8 cellular contexts compared by ENCODE assay signal in the genomic region with DNA sequence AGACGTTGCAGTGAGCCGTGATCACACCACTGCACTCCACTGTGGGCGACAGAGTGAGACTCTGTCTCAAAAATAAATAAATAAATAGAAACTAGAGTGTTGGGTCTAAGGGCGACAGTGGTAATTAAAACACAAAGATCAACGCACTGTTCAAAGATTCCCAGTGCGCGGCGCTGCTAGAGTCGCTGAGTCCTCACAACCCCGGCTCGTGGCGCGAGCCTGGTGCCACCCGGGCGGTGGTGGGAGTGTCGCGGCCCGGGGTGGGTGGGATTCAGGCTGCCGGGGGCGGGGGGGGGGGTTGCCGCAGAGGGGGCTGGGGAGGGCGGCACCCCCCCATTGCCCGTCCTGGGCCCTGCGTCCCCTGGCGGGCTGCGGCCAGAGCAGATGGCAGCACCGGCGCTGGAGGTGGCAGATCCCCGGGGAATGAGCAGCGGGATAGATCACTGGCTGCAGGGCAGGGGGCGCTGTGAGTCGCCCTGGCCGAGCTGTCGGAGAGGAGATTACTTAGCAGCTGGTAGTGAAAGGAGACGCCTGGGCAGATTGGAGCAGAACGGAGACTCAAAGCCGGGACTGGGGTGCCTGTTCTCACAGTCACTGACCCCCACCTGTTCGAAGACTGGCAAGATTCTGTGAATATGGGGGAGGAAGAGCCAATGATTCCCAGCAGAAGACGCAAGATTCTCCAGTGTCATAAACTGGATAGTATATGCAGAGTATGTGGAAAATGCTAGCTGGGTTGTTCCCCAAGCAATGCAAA. TPM values are rescaled to one million over a fixed set of nuclear protein-coding genes. Genes with fewer than 3 reads are reported as not detected.
DNase-seq lines count a peak whose midpoint lies in the region; ATAC-seq and TF ChIP-seq lines count a peak whose summit lies in the region.
"Had no signal": no experiment of that assay in that cellular context is flagged by ENCODE, and none has a peak within 500 bp of the region (broad histone marks: within the 10 kb centered on the region; RNA-seq: fewer than 3 reads in every experiment).

No MANE protein-coding gene starts in this region.

- TF ChIP-seq CTCF in GM13977 (IDR thresholded peaks at IDR 0.05; ENCODE audit: extremely low read depth, insufficient read depth, missing control alignments) (peak; percentile 88), Panc1 (IDR thresholded peaks at IDR 0.05) (peak; percentile 93), ovary (IDR thresholded peaks at IDR 0.05) (peak in 2 of 3 donors; percentile 29 to 30)

- CTCF ChIA-PET in Panc1 (lab: Charles Lee): interaction anchor here (0.5 to 1.2 kb wide), 6 partner anchors 30 to 660 kb away, joined by 3 to 9 read pairs (median 5); a partner anchor contains a TSS

- H3K4me1 Mint-ChIP-seq in activated naive CD8-positive, alpha-beta T cell treated with anti-CD3 and anti-CD28 coated beads for 36 hours: peaks cover 8% of the 10 kb centered on the region

- ATAC-seq in Panc1 (peak; percentile 93), Right ventricle myocardium superior (ENCODE audit: poor library complexity) (peak; percentile 86)

- peaks cover 70% of the 10 kb centered on the region for H3K27me3 Mint-ChIP-seq in activated naive CD8-positive, alpha-beta T cell treated with anti-CD3 and anti-CD28 coated beads for 36 hours

- intact Hi-C loops in Panc1 (cut with micrococcal nuclease; ENCODE audit: unreplicated experiment): loop anchor here (10.0 kb wide), 1 partner anchor 52 kb away; a partner anchor contains a TSS
- intact Hi-C loops in Right ventricle myocardium superior (cut with DNase I): loop anchor here (5.0 kb wide), 1 partner anchor 80 kb away; no protein-coding TSS in a partner anchor
- intact Hi-C loops in ovary (cut with DNase I): loop anchor here in 2 of 4 donors (2.0 to 5.0 kb wide), 2 partner anchors 56 to 60 kb away; no protein-coding TSS in a partner anchor

- WGBS in ovary, 3 donors: 9 to 19% (median 13%) methylated on average over 28 to 39 of the region's 39 CpGs

- DNase-seq in GM13977 (ENCODE audit: low spot score) (peak; percentile 65), Panc1 (ENCODE audit: low read depth, low spot score) (peak; percentile 47), Right ventricle myocardium superior (peak; percentile 85), ovary (peak; percentile 66 to 76 (median 71)), ureter (ENCODE audit: low spot score) (peak; percentile 76), mesenteric fat pad (ENCODE audit: low spot score) (no peak)
- DNase-seq in activated naive CD8-positive, alpha-beta T cell treated with anti-CD3 and anti-CD28 coated beads for 36 hours: peak; percentile 56

- H3K4me3 Mint-ChIP-seq in activated naive CD8-positive, alpha-beta T cell treated with anti-CD3 and anti-CD28 coated beads for 36 hours: peak overlapping the region; percentile 40

- peaks cover 20% of the 10 kb centered on the region for H3K4me1 ChIP-seq in Panc1 (ENCODE audit: control insufficient read depth, insufficient read depth, low read length)
- H3K4me1 ChIP-seq in ovary (ENCODE audit: insufficient read depth): peaks cover 7% of the 10 kb centered on the region

- no peak for TF ChIP-seq POLR2A in ovary (IDR thresholded peaks at IDR 0.05)

- H3K27me3 ChIP-seq in Panc1 (ENCODE audit: control insufficient read depth, insufficient read depth, low read length): no peaks in the 10 kb centered on the region
- H3K27me3 ChIP-seq in ovary: no peaks in the 10 kb centered on the region

- H3K4me3 ChIP-seq in Panc1 (ENCODE audit: low read depth in 2 of 2, low read length in 2 of 2): peak overlapping the region; percentile 41 to 55
- H3K4me3 ChIP-seq in ovary: peak overlapping the region; percentile 32

- H3K27ac ChIP-seq in Panc1 (ENCODE audit: low read length) (peak overlapping the region; percentile 54), ovary (peak overlapping the region in 1 of 2 donors; percentile 10)
- H3K27ac ChIP-seq: epithelial cell of prostate had no signal

- H3K36me3 ChIP-seq in Panc1 (ENCODE audit: control insufficient read depth, insufficient read depth, low read length) (no peaks in the 10 kb centered on the region), ovary (no peaks in the 10 kb centered on the region)

- BruUV-seq in Panc1 (replicated peaks; lab: Mats Ljungman, UMichigan): no TSS peak

- TF ChIP-seq EP300 in ovary (IDR thresholded peaks at IDR 0.05): no peak

- in situ Hi-C loops in GM13977 (cut with MboI; ENCODE audit: low pct_unique_long_range_greater_than_20kb, low sequenced_read_pairs, unreplicated experiment) (no loop called here), Panc1 (cut with HindIII; ENCODE audit: low pct_unique_long_range_greater_than_20kb, low sequenced_read_pairs) (no loop called here)

- H3K27ac Mint-ChIP-seq in activated naive CD8-positive, alpha-beta T cell treated with anti-CD3 and anti-CD28 coated beads for 36 hours: no peak overlapping the region

- H3K36me3 Mint-ChIP-seq in activated naive CD8-positive, alpha-beta T cell treated with anti-CD3 and anti-CD28 coated beads for 36 hours: no peaks in the 10 kb centered on the region

- H3K9me3 ChIP-seq in Panc1 (ENCODE audit: control insufficient read depth, insufficient read depth, low read depth, low read length) (no peaks in the 10 kb centered on the region), ovary (no peaks in the 10 kb centered on the region)

- POLR2A ChIA-PET in Panc1 (lab: Charles Lee): no interaction called here

- no peaks in the 10 kb centered on the region for H3K9me3 Mint-ChIP-seq in activated naive CD8-positive, alpha-beta T cell treated with anti-CD3 and anti-CD28 coated beads for 36 hours

RNA-seq across cellular contexts. Expression of a gene that starts 30.2 kb away (rescaled TPM):
- not detected for total RNA-seq in Panc1 (2021; ENCODE audit: unreplicated experiment)
- not detected for polyA plus RNA-seq in Panc1 (2012; ENCODE audit: insufficient read length)
- not detected for total RNA-seq in activated naive CD8-positive, alpha-beta T cell treated with anti-CD3 and anti-CD28 coated beads for 36 hours
- 0.35 TPM for total RNA-seq in Right ventricle myocardium superior
- under 1 TPM in 3 of 7 donors, not detected in 4; 0.50 to 0.95 (median 0.64) TPM for total RNA-seq in ovary
- polyA plus RNA-seq in ovary: 1 to 10 TPM in 1 of 2 donors, under 1 TPM in 1; 0.10 to 1.2 TPM
- 2.0 TPM for total RNA-seq in ureter
- total RNA-seq in mesenteric fat pad: 17.5 TPM

RNA-seq across cellular contexts. Expression of a gene that starts 54.9 kb away (rescaled TPM):
- 15.6 TPM for total RNA-seq in Panc1 (2021; ENCODE audit: unreplicated experiment)
- polyA plus RNA-seq in Panc1 (2012; ENCODE audit: insufficient read length): 9.4 TPM
- total RNA-seq in activated naive CD8-positive, alpha-beta T cell treated with anti-CD3 and anti-CD28 coated beads for 36 hours: 1 to 10 TPM; 3.4 TPM
- total RNA-seq in Right ventricle myocardium superior: 0.75 TPM
- total RNA-seq in ovary: 1 to 10 TPM in 4 of 7 donors, under 1 TPM in 2, not detected in 1; 0.43 to 1.9 (median 1.4) TPM
- polyA plus RNA-seq in ovary: under 1 TPM; 0.70 to 0.98 TPM
- 1.5 TPM for total RNA-seq in ureter
- 0.58 TPM for total RNA-seq in mesenteric fat pad

RNA-seq across cellular contexts. Expression of a gene that starts 55.2 kb away (rescaled TPM):
- total RNA-seq in Panc1 (2021; ENCODE audit: unreplicated experiment): 98.4 TPM
- polyA plus RNA-seq in Panc1 (2012; ENCODE audit: insufficient read length): 45.3 TPM
- 100 to 1,000 TPM; 141 TPM for total RNA-seq in activated naive CD8-positive, alpha-beta T cell treated with anti-CD3 and anti-CD28 coated beads for 36 hours
- 36.1 TPM for total RNA-seq in Right ventricle myocardium superior
- total RNA-seq in ovary: 100 to 1,000 TPM in 5 of 7 donors, 10 to 100 TPM in 2; 32.7 to 175 (median 120) TPM
- polyA plus RNA-seq in ovary: 10 to 100 TPM; 22.6 to 26.4 TPM
- 93.8 TPM for total RNA-seq in ureter
- 57.4 TPM for total RNA-seq in mesenteric fat pad

Comparison
In these comparisons a context has a peak if more than half of its experiments do, and no peak if none do; other contexts are left out.
1. CTCF ChIP-seq: peak in every context shown above with its lines; median percentile 93 in Panc1; 88 in GM13977; 30 in ovary.